In genomic region chr1:191674780-191675179, GRCh38 we compare ENCODE assay signal across 22 cellular contexts.
DNase-seq lines count a peak whose midpoint lies in the region; ATAC-seq, FAIRE-seq and TF ChIP-seq lines count a peak whose summit lies in the region.
"Had no signal": no experiment of that assay in that cellular context is flagged by ENCODE, and none has a peak within 500 bp of the region (broad histone marks: within the 10 kb centered on the region; RNA-seq: fewer than 3 reads in every experiment).

No MANE protein-coding gene starts in this region.

- H3K9ac ChIP-seq in NT2/D1 (ENCODE audit: insufficient read length, low read depth) (no peak overlapping the region), K562 (ENCODE audit: insufficient read depth in 1 of 2, low read depth in 2 of 2, low read length in 2 of 2) (no peak overlapping the region)
- H3K9ac ChIP-seq: BLaER1 treated with 17β-estradiol and CSF1 and Interleukin-3, amounts not matched to agents 10 nM and 100 nM; GM23248 had no signal

- no peak for TF ChIP-seq EP300 in K562 (IDR thresholded peaks at IDR 0.05; ENCODE audit: low read length)

- intact Hi-C loops in K562 (cut with micrococcal nuclease): no loop called here

- DNase-seq in D721Med (ENCODE audit: insufficient read length, low spot score): no peak
- DNase-seq in NT2/D1 (ENCODE audit: low read depth, low spot score): peak; percentile 42
- no peak for DNase-seq in K562 (ENCODE audit: extremely low read depth in 1 of 4, low spot score in 3 of 4)
- peak; percentile 62 for DNase-seq in left kidney (ENCODE audit: low read depth, low spot score)
- DNase-seq in GDM1 (lab: John Stamatoyannopoulos, UW): no peak
- DNase-seq: 8988T; Calu3; CD8-positive, alpha-beta T cell; DMS 273 treated with DMSO at 0.1 percent for 48 hours; DMS53; GF-D8; GM23248; HFFc6; KG1 had no signal

- ATAC-seq in K562 (no peak), GM19452 (IDR thresholded peaks at IDR 0.05; ENCODE audit: unreplicated experiment) (no peak), HG03039 (IDR thresholded peaks at IDR 0.05; ENCODE audit: unreplicated experiment) (no peak), GM18505 (IDR thresholded peaks at IDR 0.05; ENCODE audit: unreplicated experiment) (no peak)
- ATAC-seq: CD8-positive, alpha-beta T cell; HCT116; HepG2 had no signal

- TF ChIP-seq POLR2A in K562 (conservative IDR thresholded peaks at IDR 0.05) (no peak), GM18505 (IDR thresholded peaks at IDR 0.05; ENCODE audit: borderline replicate concordance, extremely low read depth, insufficient read depth, insufficient read length) (no peak)

- H3K4me1 ChIP-seq in NT2/D1 (ENCODE audit: insufficient read depth, insufficient read length) (no peaks in the 10 kb centered on the region), K562 (replicated peaks in 1 of 2; ENCODE audit: control insufficient read depth in 2 of 2, insufficient read depth in 2 of 2, low read length in 2 of 2) (no peaks in the 10 kb centered on the region)
- H3K4me1 ChIP-seq: BLaER1 treated with 17β-estradiol and CSF1 and Interleukin-3, amounts not matched to agents 10 nM and 100 nM had no signal

- FAIRE-seq in D721Med (lab: Jason Lieb, UNC) (peak; percentile 29), K562 (lab: Jason Lieb, UNC) (no peak)
- FAIRE-seq: GM19239, H54, HepG2 had no signal

- no peak for TF ChIP-seq RAD21 in K562 (CRISPR knock-in tag; conservative IDR thresholded peaks at IDR 0.05 in 1 of 2, IDR thresholded peaks at IDR 0.05 in 1 of 2)

- POLR2A ChIA-PET in K562 (lab: Yijun Ruan, JAX): no interaction called here

- WGBS in K562 (ENCODE audit: insufficient coverage, low coverage, missing lambda C conversion rate): 0% methylated on average over 1 of the region's 1 CpG

- no TSS peak for BruUV-seq in K562 (replicated peaks; lab: Mats Ljungman, UMichigan)

- no peaks in the 10 kb centered on the region for H3K9me3 ChIP-seq in NT2/D1 (ENCODE audit: insufficient read depth, low read length)
- no peaks in the 10 kb centered on the region for H3K9me3 ChIP-seq in K562 (replicated peaks; ENCODE audit: control insufficient read depth, insufficient read depth, low read depth, low read length)
- H3K9me3 ChIP-seq: BLaER1 treated with 17β-estradiol and CSF1 and Interleukin-3, amounts not matched to agents 10 nM and 100 nM had no signal

- H3K4me2 ChIP-seq in K562 (ENCODE audit: insufficient read depth, low read length): no peak overlapping the region
- H3K4me2 ChIP-seq: BLaER1 treated with 17β-estradiol and CSF1 and Interleukin-3, amounts not matched to agents 10 nM and 100 nM had no signal

- H3K27ac ChIP-seq in K562 (ENCODE audit: extremely low read depth, low read depth, low read length): no peak overlapping the region
- H3K27ac ChIP-seq: BLaER1 treated with 17β-estradiol and CSF1 and Interleukin-3, amounts not matched to agents 10 nM and 100 nM; GM23248 had no signal

- H3K79me2 ChIP-seq in K562 (ENCODE audit: control insufficient read depth, insufficient read depth, low read length): no peaks in the 10 kb centered on the region

- TF ChIP-seq CTCF in D721Med (IDR thresholded peaks at IDR 0.05; ENCODE audit: insufficient read depth, missing control alignments) (no peak), K562 (IDR thresholded peaks at IDR 0.05 in 2 of 3, conservative IDR thresholded peaks at IDR 0.05 in 1 of 3; ENCODE audit: insufficient read depth in 2 of 3, low read depth in 1 of 3, low read length in 3 of 3) (no peak)

- peak overlapping the region; percentile 30; the same call in 1 of the 2 replicates for H2AFZ ChIP-seq in K562 (ENCODE audit: low read depth, low read length)
- H2AFZ ChIP-seq: GM23248 had no signal

- in situ Hi-C loops in K562 (cut with MboI): no loop called here

- no peaks in the 10 kb centered on the region for H3K36me3 ChIP-seq in NT2/D1 (ENCODE audit: insufficient read depth, insufficient read length, low read length)
- no peaks in the 10 kb centered on the region for H3K36me3 ChIP-seq in K562 (ENCODE audit: control insufficient read depth, insufficient read depth, low read length)
- H3K36me3 ChIP-seq: BLaER1 treated with 17β-estradiol and CSF1 and Interleukin-3, amounts not matched to agents 10 nM and 100 nM had no signal

- CTCF ChIA-PET in K562 (lab: Yijun Ruan, JAX; ENCODE audit: low intra/inter-chr PET ratio): no interaction called here

- H4K20me1 ChIP-seq in K562 (replicated peaks; ENCODE audit: control insufficient read depth, insufficient read depth, low read length): no peaks in the 10 kb centered on the region
- H4K20me1 ChIP-seq: BLaER1 treated with 17β-estradiol and CSF1 and Interleukin-3, amounts not matched to agents 10 nM and 100 nM had no signal

- H3K4me3 ChIP-seq in NT2/D1 (ENCODE audit: insufficient read length, low read depth) (no peak overlapping the region), K562 (no peak overlapping the region)
- H3K4me3 ChIP-seq: BLaER1 treated with 17β-estradiol and CSF1 and Interleukin-3, amounts not matched to agents 10 nM and 100 nM; GM23248 had no signal

- H3K27me3 ChIP-seq in NT2/D1 (ENCODE audit: insufficient read depth, insufficient read length) (peaks cover 17% of the 10 kb centered on the region), K562 (ENCODE audit: control insufficient read depth in 2 of 2, insufficient read depth in 2 of 2, low read length in 2 of 2) (no peaks in the 10 kb centered on the region)
- H3K27me3 ChIP-seq: BLaER1 treated with 17β-estradiol and CSF1 and Interleukin-3, amounts not matched to agents 10 nM and 100 nM had no signal

- H3K9me1 ChIP-seq in K562 (ENCODE audit: control insufficient read depth, insufficient read depth, low read length): no peaks in the 10 kb centered on the region

TF ChIP-seq in K562, 482 proteins besides CTCF, POLR2A, EP300 and RAD21 (continues in another document):
- TF ChIP-seq EP400 (IDR thresholded peaks at IDR 0.05) (no peak), KDM2B (CRISPR knock-in tag; IDR thresholded peaks at IDR 0.05) (no peak), SMAD1 (IDR thresholded peaks at IDR 0.05; ENCODE audit: low read depth, low read length, partially characterized antibody) (no peak), MYNN (IDR thresholded peaks at IDR 0.05) (no peak), MYNN (CRISPR knock-in tag; IDR thresholded peaks at IDR 0.05) (no peak), PRPF4 (IDR thresholded peaks at IDR 0.05; ENCODE audit: insufficient read depth, low read depth, low read length, poor library complexity, severe bottlenecking) (no peak), FOXK2 (conservative IDR thresholded peaks at IDR 0.05 in 1 of 2, IDR thresholded peaks at IDR 0.05 in 1 of 2; ENCODE audit: low read depth in 2 of 2) (no peak), NELFE (IDR thresholded peaks at IDR 0.05; ENCODE audit: insufficient read depth, insufficient read length) (no peak), ZNF23 (CRISPR knock-in tag; IDR thresholded peaks at IDR 0.05) (no peak), MAX (CRISPR knock-in tag; IDR thresholded peaks at IDR 0.05) (no peak), ZBTB1 (CRISPR knock-in tag; IDR thresholded peaks at IDR 0.05; ENCODE audit: borderline replicate concordance, low read depth) (no peak), RFX1 (IDR thresholded peaks at IDR 0.05) (no peak), ZNF551 (CRISPR knock-in tag; IDR thresholded peaks at IDR 0.05) (no peak)
- TF ChIP-seq, protein P1, sequence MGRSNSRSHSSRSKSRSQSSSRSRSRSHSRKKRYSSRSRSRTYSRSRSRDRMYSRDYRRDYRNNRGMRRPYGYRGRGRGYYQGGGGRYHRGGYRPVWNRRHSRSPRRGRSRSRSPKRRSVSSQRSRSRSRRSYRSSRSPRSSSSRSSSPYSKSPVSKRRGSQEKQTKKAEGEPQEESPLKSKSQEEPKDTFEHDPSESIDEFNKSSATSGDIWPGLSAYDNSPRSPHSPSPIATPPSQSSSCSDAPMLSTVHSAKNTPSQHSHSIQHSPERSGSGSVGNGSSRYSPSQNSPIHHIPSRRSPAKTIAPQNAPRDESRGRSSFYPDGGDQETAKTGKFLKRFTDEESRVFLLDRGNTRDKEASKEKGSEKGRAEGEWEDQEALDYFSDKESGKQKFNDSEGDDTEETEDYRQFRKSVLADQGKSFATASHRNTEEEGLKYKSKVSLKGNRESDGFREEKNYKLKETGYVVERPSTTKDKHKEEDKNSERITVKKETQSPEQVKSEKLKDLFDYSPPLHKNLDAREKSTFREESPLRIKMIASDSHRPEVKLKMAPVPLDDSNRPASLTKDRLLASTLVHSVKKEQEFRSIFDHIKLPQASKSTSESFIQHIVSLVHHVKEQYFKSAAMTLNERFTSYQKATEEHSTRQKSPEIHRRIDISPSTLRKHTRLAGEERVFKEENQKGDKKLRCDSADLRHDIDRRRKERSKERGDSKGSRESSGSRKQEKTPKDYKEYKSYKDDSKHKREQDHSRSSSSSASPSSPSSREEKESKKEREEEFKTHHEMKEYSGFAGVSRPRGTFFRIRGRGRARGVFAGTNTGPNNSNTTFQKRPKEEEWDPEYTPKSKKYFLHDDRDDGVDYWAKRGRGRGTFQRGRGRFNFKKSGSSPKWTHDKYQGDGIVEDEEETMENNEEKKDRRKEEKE (IDR thresholded peaks at IDR 0.05; ENCODE audit: borderline replicate concordance in 1 of 2, control insufficient read depth in 1 of 2, low read depth in 2 of 2, low read length in 1 of 2): no peak
- TF ChIP-seq, protein P2, sequence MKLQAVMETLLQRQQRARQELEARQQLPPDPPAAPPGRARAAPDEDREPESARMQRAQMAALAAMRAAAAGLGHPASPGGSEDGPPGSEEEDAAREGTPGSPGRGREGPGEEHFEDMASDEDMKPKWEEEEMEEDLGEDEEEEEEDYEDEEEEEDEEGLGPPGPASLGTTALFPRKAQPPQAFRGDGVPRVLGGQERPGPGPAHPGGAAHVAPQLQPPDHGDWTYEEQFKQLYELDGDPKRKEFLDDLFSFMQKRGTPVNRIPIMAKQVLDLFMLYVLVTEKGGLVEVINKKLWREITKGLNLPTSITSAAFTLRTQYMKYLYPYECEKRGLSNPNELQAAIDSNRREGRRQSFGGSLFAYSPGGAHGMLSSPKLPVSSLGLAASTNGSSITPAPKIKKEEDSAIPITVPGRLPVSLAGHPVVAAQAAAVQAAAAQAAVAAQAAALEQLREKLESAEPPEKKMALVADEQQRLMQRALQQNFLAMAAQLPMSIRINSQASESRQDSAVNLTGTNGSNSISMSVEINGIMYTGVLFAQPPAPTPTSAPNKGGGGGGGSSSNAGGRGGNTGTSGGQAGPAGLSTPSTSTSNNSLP (IDR thresholded peaks at IDR 0.05; ENCODE audit: borderline replicate concordance, low read depth, low read length): no peak
- TF ChIP-seq, protein P3, sequence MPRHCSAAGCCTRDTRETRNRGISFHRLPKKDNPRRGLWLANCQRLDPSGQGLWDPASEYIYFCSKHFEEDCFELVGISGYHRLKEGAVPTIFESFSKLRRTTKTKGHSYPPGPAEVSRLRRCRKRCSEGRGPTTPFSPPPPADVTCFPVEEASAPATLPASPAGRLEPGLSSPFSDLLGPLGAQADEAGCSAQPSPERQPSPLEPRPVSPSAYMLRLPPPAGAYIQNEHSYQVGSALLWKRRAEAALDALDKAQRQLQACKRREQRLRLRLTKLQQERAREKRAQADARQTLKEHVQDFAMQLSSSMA (CRISPR knock-in tag; IDR thresholded peaks at IDR 0.05): no peak

Comparison
In these comparisons a context has a peak if more than half of its experiments do, and no peak if none do; other contexts are left out.
1. DNase-seq: peak in NT2/D1 (single experiment) and left kidney (single experiment); none in D721Med (single experiment), K562 (0 of 4) and GDM1 (single experiment).